ENCODE assay signal across 1 cellular context in the genomic region with DNA sequence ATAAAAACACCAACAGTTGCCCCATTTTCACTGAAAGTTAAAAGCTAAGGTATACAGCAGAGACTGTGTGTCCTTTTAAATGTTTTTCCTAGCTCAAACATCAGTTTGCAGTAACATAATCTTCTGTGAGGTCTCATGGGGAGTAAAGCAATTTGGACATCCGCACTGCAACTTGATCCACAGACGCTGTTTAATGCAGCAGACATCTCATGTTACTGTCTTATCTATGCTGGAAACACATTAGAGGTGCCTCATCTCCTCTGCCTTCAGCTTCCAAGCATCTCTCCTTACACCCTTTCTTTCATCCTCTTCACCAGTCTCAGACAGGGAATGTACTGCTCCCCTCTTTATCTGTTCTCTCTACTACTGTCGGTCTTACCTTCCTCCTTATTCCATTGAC.
TF ChIP-seq lines count a peak whose summit lies in the region.

No MANE protein-coding gene starts in this region.

TF ChIP-seq in K562, 482 proteins besides CTCF, POLR2A, EP300 and RAD21 (continued from another document):
- TF ChIP-seq, protein P1, sequence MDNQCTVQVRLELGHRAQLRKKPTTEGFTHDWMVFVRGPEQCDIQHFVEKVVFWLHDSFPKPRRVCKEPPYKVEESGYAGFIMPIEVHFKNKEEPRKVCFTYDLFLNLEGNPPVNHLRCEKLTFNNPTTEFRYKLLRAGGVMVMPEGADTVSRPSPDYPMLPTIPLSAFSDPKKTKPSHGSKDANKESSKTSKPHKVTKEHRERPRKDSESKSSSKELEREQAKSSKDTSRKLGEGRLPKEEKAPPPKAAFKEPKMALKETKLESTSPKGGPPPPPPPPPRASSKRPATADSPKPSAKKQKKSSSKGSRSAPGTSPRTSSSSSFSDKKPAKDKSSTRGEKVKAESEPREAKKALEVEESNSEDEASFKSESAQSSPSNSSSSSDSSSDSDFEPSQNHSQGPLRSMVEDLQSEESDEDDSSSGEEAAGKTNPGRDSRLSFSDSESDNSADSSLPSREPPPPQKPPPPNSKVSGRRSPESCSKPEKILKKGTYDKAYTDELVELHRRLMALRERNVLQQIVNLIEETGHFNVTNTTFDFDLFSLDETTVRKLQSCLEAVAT (IDR thresholded peaks at IDR 0.05) = 0 out of 4 replicates have a peak, but pooled peaks of 1 of the 2 experiments have one; percentile 47
- TF ChIP-seq EHMT2 (IDR thresholded peaks at IDR 0.05) = peak; percentile 57; the same call in 1 of the 2 replicates
- 0 out of 2 replicates have a peak, but pooled peaks have one; percentile 24 for TF ChIP-seq NFIC (IDR thresholded peaks at IDR 0.05)
- TF ChIP-seq, protein P2, sequence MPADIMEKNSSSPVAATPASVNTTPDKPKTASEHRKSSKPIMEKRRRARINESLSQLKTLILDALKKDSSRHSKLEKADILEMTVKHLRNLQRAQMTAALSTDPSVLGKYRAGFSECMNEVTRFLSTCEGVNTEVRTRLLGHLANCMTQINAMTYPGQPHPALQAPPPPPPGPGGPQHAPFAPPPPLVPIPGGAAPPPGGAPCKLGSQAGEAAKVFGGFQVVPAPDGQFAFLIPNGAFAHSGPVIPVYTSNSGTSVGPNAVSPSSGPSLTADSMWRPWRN (IDR thresholded peaks at IDR 0.05; ENCODE audit: low read depth) = 0 out of 2 replicates have a peak, but pooled peaks have one; percentile 28
- TF ChIP-seq TCF3 (CRISPR knock-in tag; IDR thresholded peaks at IDR 0.05) = peak; percentile 45; the same call in 1 of the 2 replicates
- TF ChIP-seq MECOM (CRISPR knock-in tag; IDR thresholded peaks at IDR 0.05) = peak; percentile 76; the same call in 1 of the 2 replicates
- TF ChIP-seq ZEB2 (IDR thresholded peaks at IDR 0.05) = peak; percentile 35; the same call in 1 of the 2 replicates
- TF ChIP-seq NEUROD1 (IDR thresholded peaks at IDR 0.05; ENCODE audit: borderline replicate concordance, low read depth, low read length, partially characterized antibody) = no peak
- no peak for TF ChIP-seq KAT8 (IDR thresholded peaks at IDR 0.05; ENCODE audit: low read depth)
- TF ChIP-seq TEAD4 (IDR thresholded peaks at IDR 0.05; ENCODE audit: low read length) = peak; percentile 59
- no peak for TF ChIP-seq TEAD4 (CRISPR knock-in tag; IDR thresholded peaks at IDR 0.05; ENCODE audit: borderline replicate concordance)
- TF ChIP-seq ATF1 (CRISPR knock-in tag; IDR thresholded peaks at IDR 0.05) = no peak
- TF ChIP-seq ATF1 (tag; IDR thresholded peaks at IDR 0.05) = 0 out of 2 replicates have a peak, but pooled peaks have one; percentile 7
- TF ChIP-seq TBL1XR1 (IDR thresholded peaks at IDR 0.05; ENCODE audit: low read length in 2 of 2) = peak in 1 of 2 experiments; percentile 46; a peak in 1 of 4 replicates
- peak in 1 of 2 experiments; percentile 80; a peak in 2 of 4 replicates for TF ChIP-seq HDAC1 (IDR thresholded peaks at IDR 0.05)
- no peak for TF ChIP-seq TCF7L2 (IDR thresholded peaks at IDR 0.05; ENCODE audit: low read depth, low read length)
- TF ChIP-seq ZFPM2 (CRISPR knock-in tag; IDR thresholded peaks at IDR 0.05) = no peak
- TF ChIP-seq KDM1A (IDR thresholded peaks at IDR 0.05) = peak; percentile 43 to 74; a peak in 2 of 4 replicates
- TF ChIP-seq NFE2 (IDR thresholded peaks at IDR 0.05; ENCODE audit: low read depth) = 0 out of 2 replicates have a peak, but pooled peaks have one; percentile 0
- 0 out of 2 replicates have a peak, but pooled peaks have one; percentile 58 for TF ChIP-seq HDGF (IDR thresholded peaks at IDR 0.05)
- TF ChIP-seq CSDE1 (IDR thresholded peaks at IDR 0.05) = no peak
- TF ChIP-seq, protein P3, sequence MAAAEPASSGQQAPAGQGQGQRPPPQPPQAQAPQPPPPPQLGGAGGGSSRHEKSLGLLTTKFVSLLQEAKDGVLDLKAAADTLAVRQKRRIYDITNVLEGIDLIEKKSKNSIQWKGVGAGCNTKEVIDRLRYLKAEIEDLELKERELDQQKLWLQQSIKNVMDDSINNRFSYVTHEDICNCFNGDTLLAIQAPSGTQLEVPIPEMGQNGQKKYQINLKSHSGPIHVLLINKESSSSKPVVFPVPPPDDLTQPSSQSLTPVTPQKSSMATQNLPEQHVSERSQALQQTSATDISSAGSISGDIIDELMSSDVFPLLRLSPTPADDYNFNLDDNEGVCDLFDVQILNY (CRISPR knock-in tag; IDR thresholded peaks at IDR 0.05) = no peak
- 0 out of 2 replicates have a peak, but pooled peaks have one; percentile 36 for TF ChIP-seq SOX6 (IDR thresholded peaks at IDR 0.05)
- 0 out of 2 replicates have a peak, but pooled peaks have one; percentile 33 for TF ChIP-seq ATF7 (IDR thresholded peaks at IDR 0.05)
- TF ChIP-seq CBFA2T3 (IDR thresholded peaks at IDR 0.05) = peak; percentile 74
- peak; percentile 94 for TF ChIP-seq CTBP1 (IDR thresholded peaks at IDR 0.05; ENCODE audit: borderline replicate concordance)
- TF ChIP-seq CBFA2T2 (conservative IDR thresholded peaks at IDR 0.05) = peak; percentile 38
- peak in 1 of 2 experiments; percentile 91; a peak in 2 of 4 replicates for TF ChIP-seq RCOR1 (IDR thresholded peaks at IDR 0.05; ENCODE audit: borderline replicate concordance in 1 of 2, low read depth in 2 of 2, low read length in 2 of 2)
- TF ChIP-seq SMARCE1 (IDR thresholded peaks at IDR 0.05) = peak; percentile 38; the same call in 1 of the 2 replicates
- TF ChIP-seq ETV1 (tag; conservative IDR thresholded peaks at IDR 0.05; ENCODE audit: low read depth) = 0 out of 2 replicates have a peak, but pooled peaks have one; percentile 20
- TF ChIP-seq, protein P4, sequence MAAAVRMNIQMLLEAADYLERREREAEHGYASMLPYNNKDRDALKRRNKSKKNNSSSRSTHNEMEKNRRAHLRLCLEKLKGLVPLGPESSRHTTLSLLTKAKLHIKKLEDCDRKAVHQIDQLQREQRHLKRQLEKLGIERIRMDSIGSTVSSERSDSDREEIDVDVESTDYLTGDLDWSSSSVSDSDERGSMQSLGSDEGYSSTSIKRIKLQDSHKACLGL (CRISPR knock-in tag; IDR thresholded peaks at IDR 0.05; ENCODE audit: borderline replicate concordance, poor library complexity, severe bottlenecking) = no peak
- peak; percentile 75 for TF ChIP-seq ARID1B (IDR thresholded peaks at IDR 0.05)
- TF ChIP-seq NCOA1 (IDR thresholded peaks at IDR 0.05; ENCODE audit: low read depth) = peak; percentile 30; the same call in 1 of the 2 replicates
- peak; percentile 52; the same call in 1 of the 2 replicates for TF ChIP-seq GATAD2A (IDR thresholded peaks at IDR 0.05)
- 0 out of 2 replicates have a peak, but pooled peaks have one; percentile 18 for TF ChIP-seq CXXC5 (CRISPR knock-in tag; IDR thresholded peaks at IDR 0.05)
- peak; percentile 73 for TF ChIP-seq DPF2 (IDR thresholded peaks at IDR 0.05)
- peak; percentile 61; the same call in 1 of the 2 replicates for TF ChIP-seq LEF1 (IDR thresholded peaks at IDR 0.05)
- TF ChIP-seq FOSL1 (tag; conservative IDR thresholded peaks at IDR 0.05) = 0 out of 2 replicates have a peak, but pooled peaks have one; percentile 10
- TF ChIP-seq CHD2 (IDR thresholded peaks at IDR 0.05; ENCODE audit: low read depth, low read length) = no peak
- no peak for TF ChIP-seq BRD9 (IDR thresholded peaks at IDR 0.05; ENCODE audit: low read depth, partially characterized antibody)
- TF ChIP-seq TRIM24 (IDR thresholded peaks at IDR 0.05) = 0 out of 4 replicates have a peak, but pooled peaks of 1 of the 2 experiments have one; percentile 13
- no peak for TF ChIP-seq ZNF165 (CRISPR knock-in tag; IDR thresholded peaks at IDR 0.05; ENCODE audit: borderline replicate concordance)
- peak; percentile 33; the same call in 1 of the 2 replicates for TF ChIP-seq TAL1 (IDR thresholded peaks at IDR 0.05)
- peak; percentile 68; the same call in 1 of the 2 replicates for TF ChIP-seq HDAC2 (IDR thresholded peaks at IDR 0.05)
